ENCODE assay signal across 34 cellular contexts in the genomic region with DNA sequence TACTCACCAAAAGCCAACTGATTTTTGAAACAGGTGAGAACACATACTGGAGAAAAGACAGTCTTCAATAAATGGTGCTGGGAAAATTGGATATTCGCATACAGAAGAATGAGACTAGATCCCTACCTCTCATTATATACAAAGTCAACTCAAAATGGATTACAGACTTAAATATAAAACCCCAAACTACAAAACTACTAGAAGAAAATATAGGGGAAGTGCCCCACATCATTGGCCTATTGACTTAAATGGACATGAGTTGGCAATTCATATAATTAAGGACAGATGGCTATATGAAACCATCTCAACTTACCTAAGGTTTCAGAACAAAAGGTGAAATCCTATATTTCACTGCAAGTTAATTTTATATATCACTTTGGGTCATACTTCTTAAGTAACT.
"Had no signal": no experiment of that assay in that cellular context is flagged by ENCODE, and none has a peak within 500 bp of the region (broad histone marks: within the 10 kb centered on the region; RNA-seq: fewer than 3 reads in every experiment).

No MANE protein-coding gene starts in this region.

- H3K4me3 ChIP-seq: MG63 had no signal

- H3K9me3 ChIP-seq: MG63 had no signal

- H3K36me3 ChIP-seq: MG63 had no signal

- H3K27me3 ChIP-seq: MG63 had no signal

- DNase-seq: Karpas-422, Kasumi-1, MG63, MV-4-11, NCI-H1048, NCI-H1092, NCI-H1092 treated with DMSO at 0.1 percent for 48 hours, NCI-H1105, NCI-H1417, NCI-H1417 treated with DMSO at 0.1 percent for 48 hours, NCI-H1436, NCI-H1436 treated with DMSO at 0.1 percent for 48 hours, NCI-H146, NCI-H1694, NCI-H1694 treated with DMSO at 0.1 percent for 48 hours, NCI-H187, NCI-H187 treated with DMSO at 0.1 percent for 48 hours, NCI-H1930, NCI-H2029, NCI-H2029 treated with DMSO at 0.1 percent for 48 hours, NCI-H2081, NCI-H2081 treated with DMSO at 0.1 percent for 48 hours, NCI-H2107, NCI-H2171, NCI-H2171 treated with DMSO at 0.1 percent for 48 hours, NCI-H2227 treated with DMSO at 0.1 percent for 48 hours, NCI-H226, NCI-H345, NCI-H446, NCI-H446 treated with DMSO at 0.1 percent for 48 hours, NCI-H510A, NCI-H510A treated with DMSO at 0.1 percent for 48 hours, NCI-H524, NCI-H524 treated with DMSO at 0.1 percent for 48 hours had no signal
